Comparison of ENCODE assay signal across 8 cellular contexts in the genomic region with DNA sequence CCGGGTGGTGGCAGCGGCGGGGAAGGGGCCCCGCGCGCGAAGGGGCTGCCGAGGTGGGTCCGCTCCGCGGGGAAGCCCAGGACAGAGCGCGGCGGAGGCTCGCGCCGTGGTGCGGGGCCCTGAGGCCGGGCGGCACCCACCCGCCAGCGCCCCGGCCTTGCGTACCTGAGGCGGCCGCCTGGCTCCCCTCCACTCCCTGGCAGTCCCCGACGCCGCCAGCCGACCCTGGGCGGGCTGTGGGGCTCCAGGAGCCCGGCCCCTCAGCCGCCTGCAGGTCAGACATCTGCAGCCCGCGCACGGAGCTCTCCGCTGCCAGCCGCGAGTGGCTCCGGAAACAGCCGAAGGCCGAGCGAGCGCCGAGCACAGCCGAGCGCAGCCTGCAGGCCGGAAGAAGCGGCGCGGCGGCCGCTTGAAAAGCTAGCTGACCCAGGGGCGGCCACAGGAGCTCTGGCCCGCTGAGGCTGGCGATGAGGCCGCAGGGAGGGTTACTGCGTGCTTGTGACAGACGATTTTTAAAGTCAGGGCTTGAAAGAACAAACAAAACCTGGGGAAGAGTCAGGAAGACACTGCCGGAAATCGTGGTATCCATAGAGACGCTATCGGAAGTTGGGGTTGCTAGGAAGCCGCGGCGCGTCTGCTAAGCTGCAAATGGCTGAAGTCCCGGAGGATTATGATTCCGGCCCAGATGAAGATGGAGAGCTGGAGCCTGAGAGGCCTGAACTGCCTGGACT. TPM values are rescaled to one million over a fixed set of nuclear protein-coding genes. Genes with fewer than 3 reads are reported as not detected.
DNase-seq lines count a peak whose midpoint lies in the region; ATAC-seq, FAIRE-seq and TF ChIP-seq lines count a peak whose summit lies in the region.

Gene SAMD15 (plus strand): TSS at position 609 of the 731 bp plus-strand sequence. CDS start 40 bp downstream, at position 649.
Gene TMED8 (minus strand): TSS at position 324 of the 731 bp plus-strand sequence. CDS start 41 bp downstream, at position 283.

- peak within 1 kb of the TSS; percentile 91 to 92 for H3K27ac ChIP-seq in A549
- H3K27ac ChIP-seq in skin epidermis = peak within 1 kb of the TSS; percentile 42 to 94 (median 84)

- no peak for TF ChIP-seq CTCF in A549 (IDR thresholded peaks at IDR 0.05)

- ATAC-seq in A549 (peak; percentile 98 to 99), GM18517 (IDR thresholded peaks at IDR 0.05; ENCODE audit: unreplicated experiment) (peak; percentile 85), HG03039 (IDR thresholded peaks at IDR 0.05; ENCODE audit: unreplicated experiment) (peak; percentile 76)

- POLR2A ChIA-PET in A549 (lab: Yijun Ruan, JAX) = interaction anchor here (0.5 to 1.9 kb wide), 6 partner anchors 12 to 312 kb away, joined by 3 to 24 read pairs (median 4); partner anchors contain the start of genes GSTZ1, POMT2 and VIPAS39

- TF ChIP-seq POLR2A in A549 (IDR thresholded peaks at IDR 0.05; ENCODE audit: low read length) = peak; percentile 29

- peaks cover 13% of the 10 kb centered on the region; the same call in 2 of the 3 replicates for H3K4me1 ChIP-seq in A549

- DNase-seq in A549 (ENCODE audit: low read depth in 1 of 2, low spot score in 1 of 2) = peak; percentile 84 to 89
- peak; percentile 74 to 88 for DNase-seq in NCI-H2081 (lab: John Stamatoyannopoulos, UW)
- DNase-seq in UCSD-AML1 (lab: John Stamatoyannopoulos, UW; ENCODE audit: unreplicated experiment) = peak; percentile 84
- peak; percentile 63 for DNase-seq in brain pericyte (ENCODE audit: low read depth, low spot score)
- DNase-seq in iPS-NIHi11 (ENCODE audit: low spot score) = peak; percentile 94

- under 1% methylated on average over 19 of the region's 69 CpGs for WGBS in A549 (ENCODE audit: missing lambda C conversion rate)

- H3K9me3 ChIP-seq in A549 = no peaks in the 10 kb centered on the region

- CTCF ChIA-PET in A549 (lab: Yijun Ruan, JAX) = interaction anchor here (0.5 to 1.7 kb wide), 10 partner anchors 21 to 301 kb away, joined by 3 to 8 read pairs (median 3); no protein-coding TSS in a partner anchor

- TF ChIP-seq EP300 in A549 (IDR thresholded peaks at IDR 0.05) = no peak

- no peak for TF ChIP-seq RAD21 in A549 (conservative IDR thresholded peaks at IDR 0.05 in 1 of 2, IDR thresholded peaks at IDR 0.05 in 1 of 2)

- peak; percentile 36 for FAIRE-seq in A549 (lab: Jason Lieb, UNC)

- H3K4me3 ChIP-seq in A549 (peak within 1 kb of the TSS; percentile 91), skin epidermis (peak within 1 kb of the TSS; percentile 67 to 91 (median 79))

- H3K4me2 ChIP-seq in A549 = peak within 1 kb of the TSS; percentile 87

TF ChIP-seq in A549, 52 proteins besides CTCF, POLR2A, EP300 and RAD21 (continues in another document):
- TF ChIP-seq PBX3 (IDR thresholded peaks at IDR 0.05) (no peak), KDM5A (IDR thresholded peaks at IDR 0.05) (no peak), MAFK (IDR thresholded peaks at IDR 0.05; ENCODE audit: partially characterized antibody) (no peak), TP53 (CRISPR knock-in tag; IDR thresholded peaks at IDR 0.05) (no peak), RFX5 (IDR thresholded peaks at IDR 0.05) (0 out of 2 replicates have a peak, but pooled peaks have one; percentile 48), BHLHE40 (IDR thresholded peaks at IDR 0.05; ENCODE audit: low read depth, low read length) (no peak), MAZ (IDR thresholded peaks at IDR 0.05; ENCODE audit: borderline replicate concordance, low read depth, low read length) (no peak), SMC3 (IDR thresholded peaks at IDR 0.05) (no peak), HES2 (IDR thresholded peaks at IDR 0.05) (no peak), CBX8 (IDR thresholded peaks at IDR 0.05) (no peak), FOSL2 (IDR thresholded peaks at IDR 0.05) (no peak), FOSL2 (CRISPR knock-in tag; IDR thresholded peaks at IDR 0.05) (no peak), ZFP36 (IDR thresholded peaks at IDR 0.05; ENCODE audit: borderline replicate concordance, partially characterized antibody) (no peak), GATA3 (IDR thresholded peaks at IDR 0.05; ENCODE audit: borderline replicate concordance) (no peak), EHF (CRISPR knock-in tag; IDR thresholded peaks at IDR 0.05) (no peak), BCL3 (IDR thresholded peaks at IDR 0.05) (0 out of 3 replicates have a peak, but pooled peaks have one; percentile 36), ZSCAN20 (CRISPR knock-in tag; IDR thresholded peaks at IDR 0.05) (no peak), TFCP2L1 (CRISPR knock-in tag; IDR thresholded peaks at IDR 0.05) (no peak), SREBF2 (IDR thresholded peaks at IDR 0.05) (no peak), JUN (IDR thresholded peaks at IDR 0.05) (peak in 1 of 2 experiments; percentile 42; a peak in 1 of 5 replicates), NR3C1 (IDR thresholded peaks at IDR 0.05) (no peak), E2F6 (IDR thresholded peaks at IDR 0.05; ENCODE audit: borderline replicate concordance, low read depth) (no peak), JUNB (IDR thresholded peaks at IDR 0.05) (no peak), NFE2L2 (conservative IDR thresholded peaks at IDR 0.05; ENCODE audit: low read length) (no peak), HEYL (CRISPR knock-in tag; IDR thresholded peaks at IDR 0.05) (no peak)
- TF ChIP-seq, protein P1, sequence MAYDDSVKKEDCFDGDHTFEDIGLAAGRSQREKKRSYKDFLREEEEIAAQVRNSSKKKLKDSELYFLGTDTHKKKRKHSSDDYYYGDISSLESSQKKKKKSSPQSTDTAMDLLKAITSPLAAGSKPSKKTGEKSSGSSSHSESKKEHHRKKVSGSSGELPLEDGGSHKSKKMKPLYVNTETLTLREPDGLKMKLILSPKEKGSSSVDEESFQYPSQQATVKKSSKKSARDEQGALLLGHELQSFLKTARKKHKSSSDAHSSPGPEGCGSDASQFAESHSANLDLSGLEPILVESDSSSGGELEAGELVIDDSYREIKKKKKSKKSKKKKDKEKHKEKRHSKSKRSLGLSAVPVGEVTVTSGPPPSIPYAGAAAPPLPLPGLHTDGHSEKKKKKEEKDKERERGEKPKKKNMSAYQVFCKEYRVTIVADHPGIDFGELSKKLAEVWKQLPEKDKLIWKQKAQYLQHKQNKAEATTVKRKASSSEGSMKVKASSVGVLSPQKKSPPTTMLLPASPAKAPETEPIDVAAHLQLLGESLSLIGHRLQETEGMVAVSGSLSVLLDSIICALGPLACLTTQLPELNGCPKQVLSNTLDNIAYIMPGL (CRISPR knock-in tag; IDR thresholded peaks at IDR 0.05; ENCODE audit: borderline replicate concordance) = no peak
- TF ChIP-seq, protein P2, sequence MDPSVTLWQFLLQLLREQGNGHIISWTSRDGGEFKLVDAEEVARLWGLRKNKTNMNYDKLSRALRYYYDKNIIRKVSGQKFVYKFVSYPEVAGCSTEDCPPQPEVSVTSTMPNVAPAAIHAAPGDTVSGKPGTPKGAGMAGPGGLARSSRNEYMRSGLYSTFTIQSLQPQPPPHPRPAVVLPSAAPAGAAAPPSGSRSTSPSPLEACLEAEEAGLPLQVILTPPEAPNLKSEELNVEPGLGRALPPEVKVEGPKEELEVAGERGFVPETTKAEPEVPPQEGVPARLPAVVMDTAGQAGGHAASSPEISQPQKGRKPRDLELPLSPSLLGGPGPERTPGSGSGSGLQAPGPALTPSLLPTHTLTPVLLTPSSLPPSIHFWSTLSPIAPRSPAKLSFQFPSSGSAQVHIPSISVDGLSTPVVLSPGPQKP (IDR thresholded peaks at IDR 0.05; ENCODE audit: low read depth, low read length) = no peak

RNA-seq across cellular contexts. Expression of gene SAMD15, which starts in this region (rescaled TPM):
- polyA plus RNA-seq in A549 (2011; rRNA removed) = 2.0 and 2.7 TPM in 2 replicates
- polyA plus RNA-seq in A549 (2012; cell fraction: cytosol; rRNA removed) = 0.58 and 0.75 TPM in 2 replicates
- polyA plus RNA-seq in A549 (2012; cell fraction: nucleus; rRNA removed) = 0.13 and 0.40 TPM in 2 replicates
- polyA plus RNA-seq in A549 (2017; fragmentation: RNase III; extraction: RNeasy Plus Mini Kit Qiagen cat#74134 plus additional on column Dnase treatment) = 2.1 to 2.5 TPM (median 2.2 TPM) in 3 replicates
- 0.95 and 1.4 TPM in 2 replicates for polyA minus RNA-seq in A549 (2011; rRNA and poly(A)+ RNA removed)

RNA-seq across cellular contexts. Expression of gene TMED8, which starts in this region (rescaled TPM):
- polyA plus RNA-seq in A549 (2011; rRNA removed) = 11.7 and 13.9 TPM in 2 replicates
- 2.7 and 3.2 TPM in 2 replicates for polyA plus RNA-seq in A549 (2012; cell fraction: cytosol; rRNA removed)
- polyA plus RNA-seq in A549 (2012; cell fraction: nucleus; rRNA removed) = 2.2 and 3.2 TPM in 2 replicates
- 8.1 to 8.8 TPM (median 8.8 TPM) in 3 replicates for polyA plus RNA-seq in A549 (2017; fragmentation: RNase III; extraction: RNeasy Plus Mini Kit Qiagen cat#74134 plus additional on column Dnase treatment)
- polyA minus RNA-seq in A549 (2011; rRNA and poly(A)+ RNA removed) = 12.8 and 13.6 TPM in 2 replicates

Comparison
In these comparisons a context has a peak if more than half of its experiments do, and no peak if none do; other contexts are left out.
1. Peak in every context shown above with its lines: DNase-seq, ATAC-seq, H3K4me3 ChIP-seq and H3K27ac ChIP-seq.